ENCODE assay signal across 1 cellular context in genomic region chr3:39107874-39108308, GRCh38.
TF ChIP-seq lines count a peak whose summit lies in the region.

No MANE protein-coding gene starts in this region.

TF ChIP-seq in endothelial cell of umbilical vein, 7 proteins besides CTCF, POLR2A, EP300 and RAD21:
- TF ChIP-seq FOS (IDR thresholded peaks at IDR 0.05; ENCODE audit: borderline replicate concordance, insufficient read depth, low read length), result no peak
- no peak for TF ChIP-seq MAX (IDR thresholded peaks at IDR 0.05; ENCODE audit: insufficient read depth, insufficient read length)
- TF ChIP-seq POLR2AphosphoS5 (IDR thresholded peaks at IDR 0.05; ENCODE audit: insufficient read depth, low read depth, low read length), result no peak
- TF ChIP-seq EZH2 (IDR thresholded peaks at IDR 0.05; ENCODE audit: borderline replicate concordance, low read depth, low read length, severe bottlenecking), result no peak
- TF ChIP-seq GATA2 (IDR thresholded peaks at IDR 0.05; ENCODE audit: insufficient read depth, insufficient read length, low read depth, low read length), result no peak
- no peak for TF ChIP-seq JUN (IDR thresholded peaks at IDR 0.05; ENCODE audit: borderline replicate concordance, insufficient read depth, insufficient read length, low read depth)
- no peak for TF ChIP-seq MYC (IDR thresholded peaks at IDR 0.05; ENCODE audit: low read depth, low read length)
